In genomic region chr4:84673475-84674230, GRCh38 we compare ENCODE assay signal across 14 cellular contexts.
DNase-seq lines count a peak whose midpoint lies in the region; ATAC-seq, FAIRE-seq and TF ChIP-seq lines count a peak whose summit lies in the region.
"Had no signal": no experiment of that assay in that cellular context is flagged by ENCODE, and none has a peak within 500 bp of the region (broad histone marks: within the 10 kb centered on the region; RNA-seq: fewer than 3 reads in every experiment).

No MANE protein-coding gene starts in this region.

- H3K27me3 Mint-ChIP-seq in HFFc6 (ENCODE audit: insufficient read depth) = no peaks in the 10 kb centered on the region; the same call in 1 of the 2 replicates
- H3K27me3 Mint-ChIP-seq: activated T-cell treated with anti-CD3 and anti-CD28 coated beads, Interleukin-2, amount 50 U/mL, for 24 hours; memory B cell had no signal

- POLR2A ChIA-PET in A673 (lab: Charles Lee; ENCODE audit: low non-redundant PET) = no interaction called here

- H3K36me3 ChIP-seq in A673 (ENCODE audit: insufficient read depth, low read length, poor library complexity, severe bottlenecking) (peaks cover 11% of the 10 kb centered on the region), kidney (ENCODE audit: control insufficient read depth in 1 of 2, insufficient read depth in 2 of 2, low read length in 2 of 2) (peaks cover 38 to 61% of the 10 kb centered on the region in 2 donors)

- no peak overlapping the region for H3K27ac ChIP-seq in A673 (ENCODE audit: low read depth, low read length, poor library complexity, severe bottlenecking)
- no peak overlapping the region for H3K27ac ChIP-seq in kidney (ENCODE audit: low read depth in 2 of 2, low read length in 2 of 2)
- H3K27ac ChIP-seq: Peyer's patch had no signal

- peak; percentile 7 for DNase-seq in A673 (ENCODE audit: low spot score)
- peak; percentile 89 for DNase-seq in HFFc6
- DNase-seq in astrocyte of the hippocampus (ENCODE audit: low read depth, low spot score) = peak; percentile 88
- no peak for DNase-seq in kidney
- DNase-seq in head of caudate nucleus = no peak
- DNase-seq: activated T-cell treated with anti-CD3 and anti-CD28 coated beads, Interleukin-2, amount 50 U/mL, for 24 hours; BE2C; NCI-H446; Peyer's patch; posterior cingulate gyrus had no signal

- H3K4me3 ChIP-seq in A673 (ENCODE audit: low read depth, low read length, poor library complexity, severe bottlenecking) (no peak overlapping the region), kidney (ENCODE audit: low read length in 2 of 2) (no peak overlapping the region)
- H3K4me3 ChIP-seq: Peyer's patch had no signal

- FAIRE-seq in islet of Langerhans (lab: Jason Lieb, UNC) (peak; percentile 86), kidney (lab: Jason Lieb, UNC) (no peak)

- H3K9ac ChIP-seq in kidney (ENCODE audit: low read length in 2 of 2) = no peak overlapping the region

- no peaks in the 10 kb centered on the region for H3K9me3 Mint-ChIP-seq in HFFc6
- H3K9me3 Mint-ChIP-seq: activated T-cell treated with anti-CD3 and anti-CD28 coated beads, Interleukin-2, amount 50 U/mL, for 24 hours; memory B cell had no signal

- CTCF ChIA-PET in A673 (lab: Charles Lee) = no interaction called here

- no peaks in the 10 kb centered on the region for H3K9me3 ChIP-seq in A673 (ENCODE audit: low read depth, low read length, poor library complexity, severe bottlenecking)
- H3K9me3 ChIP-seq in kidney (ENCODE audit: control insufficient read depth in 1 of 2, low read length in 2 of 2) = no peaks in the 10 kb centered on the region
- H3K9me3 ChIP-seq: BE2C, Peyer's patch had no signal

- TF ChIP-seq CTCF in A673 (conservative IDR thresholded peaks at IDR 0.05; ENCODE audit: low read depth, low read length) (no peak), HFFc6 (IDR thresholded peaks at IDR 0.05) (no peak), kidney (IDR thresholded peaks at IDR 0.05; ENCODE audit: borderline replicate concordance, extremely low read depth, insufficient read depth) (no peak)

- intact Hi-C loops in A673 (cut with micrococcal nuclease; ENCODE audit: unreplicated experiment) = no loop called here
- intact Hi-C loops in kidney (cut with DNase I) = no loop called here
- intact Hi-C loops in head of caudate nucleus (cut with DNase I) = no loop called here

- ATAC-seq in activated CD4-positive, CD25-positive, alpha-beta regulatory T cell treated with anti-CD3 and anti-CD28 coated beads, Interleukin-2, amount 50 U/mL, for 24 hours = no peak
- ATAC-seq in GM21447 (IDR thresholded peaks at IDR 0.05; ENCODE audit: unreplicated experiment) = no peak

- H3K27ac Mint-ChIP-seq in HFFc6 = peak overlapping the region; percentile 83
- H3K27ac Mint-ChIP-seq: activated T-cell treated with anti-CD3 and anti-CD28 coated beads, Interleukin-2, amount 50 U/mL, for 24 hours; memory B cell had no signal

- no peaks in the 10 kb centered on the region for H3K27me3 ChIP-seq in A673 (replicated peaks; ENCODE audit: insufficient read depth, low read depth, low read length, poor library complexity)
- H3K27me3 ChIP-seq: BE2C, Peyer's patch had no signal

- peak overlapping the region; percentile 57 for H3K4me3 Mint-ChIP-seq in HFFc6
- H3K4me3 Mint-ChIP-seq: activated T-cell treated with anti-CD3 and anti-CD28 coated beads, Interleukin-2, amount 50 U/mL, for 24 hours; memory B cell had no signal

- H3K4me1 ChIP-seq in A673 (ENCODE audit: insufficient read depth, low read length, poor library complexity, severe bottlenecking) (no peaks in the 10 kb centered on the region), kidney (ENCODE audit: control insufficient read depth in 1 of 2, insufficient read depth in 1 of 2, low read depth in 1 of 2, low read length in 2 of 2) (no peaks in the 10 kb centered on the region)
- H3K4me1 ChIP-seq: BE2C, Peyer's patch had no signal

- H3K4me1 Mint-ChIP-seq in HFFc6 (ENCODE audit: low read depth) = peaks cover 34% of the 10 kb centered on the region

- peaks cover 36% of the 10 kb centered on the region for H3K36me3 Mint-ChIP-seq in HFFc6 (ENCODE audit: low read depth)
- H3K36me3 Mint-ChIP-seq: memory B cell had no signal

- no TSS peak for BruUV-seq in A673 (replicated peaks; lab: Mats Ljungman, UMichigan)

Comparison
In these comparisons a context has a peak if more than half of its experiments do, and no peak if none do; other contexts are left out.
1. DNase-seq: peak in A673 (single experiment), HFFc6 (single experiment) and astrocyte of the hippocampus (single experiment); none in kidney (single experiment) and head of caudate nucleus (0 of 42).